8 cellular contexts compared by ENCODE assay signal in the genomic region with DNA sequence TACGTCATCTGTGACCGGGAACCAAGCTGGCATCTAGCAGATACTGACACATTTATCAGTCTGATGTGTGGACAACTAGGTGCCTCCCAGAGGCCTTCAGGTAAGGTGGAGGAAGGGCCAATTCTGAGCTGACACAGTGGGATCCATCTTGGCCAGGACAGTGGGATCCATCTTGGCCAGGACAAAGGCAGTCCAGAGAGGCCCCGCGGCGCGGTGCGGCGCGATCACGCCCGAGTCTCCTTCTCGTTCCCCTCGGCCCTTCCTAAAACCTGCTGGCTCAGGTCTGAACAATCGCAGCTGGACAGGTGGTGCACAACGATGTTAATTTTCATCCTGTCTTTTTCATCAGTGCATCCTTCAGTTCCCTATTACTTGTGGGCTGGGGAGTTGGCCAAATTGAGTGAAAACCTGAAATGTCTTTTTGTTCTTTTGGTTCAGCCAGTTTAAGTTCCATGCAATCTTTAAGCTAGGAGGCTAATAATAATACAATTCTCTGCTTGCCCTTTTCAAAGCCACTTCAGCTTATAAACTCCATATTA. TPM values are rescaled to one million over a fixed set of nuclear protein-coding genes. Genes with fewer than 3 reads are reported as not detected.
A peak's percentile ranks its signal among the peaks of the same experiment; 100 is the strongest.
DNase-seq lines count a peak whose midpoint lies in the region; ATAC-seq and TF ChIP-seq lines count a peak whose summit lies in the region.

No MANE protein-coding gene starts in this region.

- H3K4me2 ChIP-seq in mesenchymal stem cell (ENCODE audit: low read length, poor library complexity, severe bottlenecking) = no peak overlapping the region

- no peak overlapping the region for H3K23ac ChIP-seq in mesenchymal stem cell (ENCODE audit: low read length in 2 of 2)

- peak overlapping the region in 1 of 2 experiments; percentile 96 for H2BK12ac ChIP-seq in mesenchymal stem cell (ENCODE audit: low read length in 2 of 2)

- H4K8ac ChIP-seq in mesenchymal stem cell (ENCODE audit: low read length) = peak overlapping the region; percentile 93

- H3K36me3 ChIP-seq in MG63 (peaks cover 8% of the 10 kb centered on the region), adrenal gland (replicated peaks in 1 of 2) (no peaks in the 10 kb centered on the region), mesenchymal stem cell (ENCODE audit: control insufficient read depth in 1 of 2, insufficient read depth in 2 of 2, low read depth in 1 of 2, low read length in 2 of 2) (peaks cover 0 to 2% of the 10 kb centered on the region in 2 experiments), upper lobe of right lung (no peaks in the 10 kb centered on the region)

- H3K14ac ChIP-seq in mesenchymal stem cell (ENCODE audit: low read length in 2 of 2) = peak overlapping the region in 1 of 2 experiments; percentile 97

- H3K27me3 ChIP-seq in MG63 (no peaks in the 10 kb centered on the region), adrenal gland (no peaks in the 10 kb centered on the region), mesenchymal stem cell (ENCODE audit: control insufficient read depth in 1 of 2, insufficient read depth in 1 of 2, low read length in 2 of 2) (no peaks in the 10 kb centered on the region), upper lobe of right lung (no peaks in the 10 kb centered on the region)

- H3K4me3 ChIP-seq in MG63 (peak overlapping the region; percentile 96), adrenal gland (peak overlapping the region in 1 of 4 donors; percentile 84), mesenchymal stem cell (ENCODE audit: insufficient read depth in 1 of 2, low read depth in 1 of 2, low read length in 2 of 2) (peak overlapping the region in 1 of 2 experiments; percentile 87), upper lobe of right lung (peak overlapping the region; percentile 73)

- no peak overlapping the region for H2BK120ac ChIP-seq in mesenchymal stem cell (ENCODE audit: low read depth, low read length)

- peak overlapping the region; percentile 5 to 85 for H3K18ac ChIP-seq in mesenchymal stem cell (ENCODE audit: low read depth in 1 of 2, low read length in 2 of 2)

- peak overlapping the region; percentile 94 for H4K91ac ChIP-seq in mesenchymal stem cell (ENCODE audit: low read length)

- no peaks in the 10 kb centered on the region for H3K79me1 ChIP-seq in mesenchymal stem cell (replicated peaks; ENCODE audit: low read length, poor library complexity, severe bottlenecking)

- H3K9me3 ChIP-seq in MG63 (no peaks in the 10 kb centered on the region), adrenal gland (replicated peaks in 1 of 3) (no peaks in the 10 kb centered on the region), mesenchymal stem cell (ENCODE audit: control insufficient read depth, low read length) (no peaks in the 10 kb centered on the region), upper lobe of right lung (no peaks in the 10 kb centered on the region)

- no peak for TF ChIP-seq POLR2A in adrenal gland (IDR thresholded peaks at IDR 0.05)

- peaks cover 9 to 32% of the 10 kb centered on the region in 2 donors for H3K4me1 ChIP-seq in adrenal gland (replicated peaks in 1 of 2)
- peaks cover 11% of the 10 kb centered on the region for H3K4me1 ChIP-seq in mesenchymal stem cell (ENCODE audit: control insufficient read depth, insufficient read depth, low read depth, low read length)
- H3K4me1 ChIP-seq in upper lobe of right lung = peaks cover 23% of the 10 kb centered on the region

- WGBS in adrenal gland, 4 donors = 88 to 91% (median 91%) methylated on average over 13 to 15 of the region's 15 CpGs
- WGBS in mesenchymal stem cell = 97% methylated on average over 13 of the region's 15 CpGs

- H2BK5ac ChIP-seq in mesenchymal stem cell (ENCODE audit: low read depth, low read length, poor library complexity, severe bottlenecking) = no peak overlapping the region

- peak overlapping the region; percentile 100 for H3K9ac ChIP-seq in mesenchymal stem cell (ENCODE audit: low read length)

- DNase-seq in MG63 = no peak
- DNase-seq in adrenal gland = peak in 4 of 7 donors; percentile 18 to 68 (median 52)
- no peak for DNase-seq in mesenchymal stem cell
- no peak for DNase-seq in upper lobe of right lung
- no peak for DNase-seq in HuH-7.5 (ENCODE audit: low spot score)
- no peak for DNase-seq in GM10248 (ENCODE audit: extremely low spot score)
- no peak for DNase-seq in Ammon's horn (ENCODE audit: low spot score)

- H3K27ac ChIP-seq in C4-2B = peak overlapping the region; percentile 90
- peak overlapping the region; percentile 98 to 100 (median 100) for H3K27ac ChIP-seq in adrenal gland
- peak overlapping the region; percentile 63 for H3K27ac ChIP-seq in mesenchymal stem cell (ENCODE audit: low read length, poor library complexity, severe bottlenecking)
- peak overlapping the region; percentile 99 for H3K27ac ChIP-seq in upper lobe of right lung

- peak overlapping the region; percentile 3 for H2AFZ ChIP-seq in mesenchymal stem cell (ENCODE audit: low read depth, low read length)

- intact Hi-C loops in adrenal gland (cut with DNase I) = loop anchor here in 1 of 2 donors (5.0 kb wide), 1 partner anchor 51 kb away; no protein-coding TSS in a partner anchor
- intact Hi-C loops in upper lobe of right lung (cut with DNase I) = no loop called here

- peak overlapping the region; percentile 8 to 99 for H3K4ac ChIP-seq in mesenchymal stem cell (ENCODE audit: low read depth in 1 of 2, low read length in 2 of 2)

- TF ChIP-seq CTCF in C4-2B (conservative IDR thresholded peaks at IDR 0.05) = no peak
- TF ChIP-seq CTCF in adrenal gland (IDR thresholded peaks at IDR 0.05) = no peak
- no peak for TF ChIP-seq CTCF in upper lobe of right lung (IDR thresholded peaks at IDR 0.05)
- TF ChIP-seq CTCF in GM10248 (IDR thresholded peaks at IDR 0.05; ENCODE audit: control extremely low read depth, extremely low read depth, low read depth, missing control alignments) = no peak

- CTCF ChIA-PET in GM10248 (lab: Yijun Ruan, JAX) = interaction anchor here (0.9 to 1.8 kb wide), 6 partner anchors 9 to 57 kb away, joined by 3 to 14 read pairs (median 4); no protein-coding TSS in a partner anchor

- POLR2A ChIA-PET in GM10248 (lab: Yijun Ruan, JAX) = interaction anchor here (0.7 to 2.4 kb wide), 6 partner anchors 9 to 178 kb away, joined by 3 to 12 read pairs (median 6); no protein-coding TSS in a partner anchor

- no peak overlapping the region for H2BK15ac ChIP-seq in mesenchymal stem cell (ENCODE audit: low read depth, poor library complexity, severe bottlenecking)

- H2AK5ac ChIP-seq in mesenchymal stem cell (ENCODE audit: low read length, severe bottlenecking) = peak overlapping the region; percentile 1

- ATAC-seq in upper lobe of right lung = no peak

RNA-seq across cellular contexts. Expression of a gene that starts 0.5 kb away (rescaled TPM):
- total RNA-seq in MG63 (2014; rRNA removed; shearing (Covaris generic); ENCODE audit: low replicate concordance) = 46.4 and 76.4 TPM in 2 replicates
- total RNA-seq in adrenal gland (100 to 1,000 TPM in 4 of 8 donors, 10 to 100 TPM in 4; 27.5 to 147 (median 100) TPM), upper lobe of right lung (360 TPM)
- 10 to 100 TPM; 51.0 to 77.5 (median 76.7) TPM for polyA plus RNA-seq in adrenal gland
- polyA plus RNA-seq in mesenchymal stem cell (2013, experiment 1 of 2) = 72.2 TPM
- 74.8 TPM for polyA plus RNA-seq in mesenchymal stem cell (2013, experiment 2 of 2)

Comparison
In these comparisons a context has a peak if more than half of its experiments do, and no peak if none do; other contexts are left out.
1. DNase-seq: peak in adrenal gland (4 of 7); none in MG63 (single experiment), mesenchymal stem cell (single experiment), upper lobe of right lung (single experiment), HuH-7.5 (single experiment), GM10248 (single experiment) and Ammon's horn (single experiment).
2. Peak in every context shown above with its lines, with median percentiles within 50 percentile points of each other: H3K27ac ChIP-seq.